In the genomic region with DNA sequence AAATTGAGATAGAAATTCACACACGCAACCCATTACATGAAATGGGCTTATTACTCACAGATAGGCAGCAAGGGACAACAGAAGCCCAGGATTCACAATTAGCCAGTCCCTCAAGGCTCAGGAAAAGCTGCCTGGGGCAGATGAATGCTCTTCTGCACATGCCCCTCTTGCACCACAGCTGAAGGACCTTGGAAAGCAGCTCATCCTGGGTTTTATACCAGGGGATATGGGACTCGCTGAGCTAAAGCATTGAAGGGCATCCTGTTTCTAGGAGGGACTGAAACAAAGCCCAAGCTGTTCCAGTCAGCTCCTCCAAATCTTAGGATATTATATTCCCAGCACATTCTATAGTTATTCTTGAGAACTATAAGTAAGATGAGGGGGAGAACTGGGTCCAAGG, we compare ENCODE assay signal across 9 cellular contexts.
"Had no signal": no experiment of that assay in that cellular context is flagged by ENCODE, and none has a peak within 500 bp of the region (broad histone marks: within the 10 kb centered on the region; RNA-seq: fewer than 3 reads in every experiment).

No MANE protein-coding gene starts in this region.

- H3K4me3 ChIP-seq: GM23248, HAP-1 had no signal

- H3K27ac Mint-ChIP-seq: HFFc6 had no signal

- H3K9me3 ChIP-seq: HAP-1 had no signal

- H3K4me2 ChIP-seq: KMS-11 had no signal

- H3K9ac ChIP-seq: GM23248, KMS-11 had no signal

- H3K36me3 ChIP-seq: HAP-1 had no signal

- DNase-seq: GOT3, H7, HFFc6, IMR-90, KBM-7 had no signal

- H3K4me1 ChIP-seq: HAP-1 had no signal

- H2AFZ ChIP-seq: GM23248 had no signal

- H3K4me3 Mint-ChIP-seq: HFFc6 had no signal

- H3K27ac ChIP-seq: GM23248, HL-60, KMS-11 had no signal
